Comparison of ENCODE assay signal across 17 cellular contexts in the genomic region with DNA sequence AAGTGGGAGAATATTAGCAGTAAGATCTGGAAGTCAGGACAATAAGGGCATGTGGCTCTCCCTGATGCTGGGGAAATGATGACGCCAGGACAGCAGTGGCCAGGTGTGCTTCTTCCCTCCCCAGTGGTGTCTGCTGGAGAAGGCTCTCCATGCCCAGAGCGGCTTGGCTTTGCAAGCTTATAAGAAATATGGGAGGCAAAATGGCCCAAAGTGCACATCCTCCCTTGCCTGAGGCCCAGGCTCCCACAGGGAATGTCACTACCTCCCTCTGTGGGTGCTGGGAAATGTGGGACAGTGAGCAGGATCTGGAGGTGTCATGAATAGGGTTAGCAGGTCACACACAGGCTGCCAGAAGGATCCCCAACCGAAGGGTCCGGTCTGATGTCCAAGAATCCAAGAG. TPM values are rescaled to one million over a fixed set of nuclear protein-coding genes. Genes with fewer than 3 reads are reported as not detected.
DNase-seq lines count a peak whose midpoint lies in the region; ATAC-seq and TF ChIP-seq lines count a peak whose summit lies in the region.
"Had no signal": no experiment of that assay in that cellular context is flagged by ENCODE, and none has a peak within 500 bp of the region (broad histone marks: within the 10 kb centered on the region; RNA-seq: fewer than 3 reads in every experiment).

No MANE protein-coding gene starts in this region.

- H2BK5ac ChIP-seq in mesenchymal stem cell (ENCODE audit: low read depth, low read length, poor library complexity, severe bottlenecking) = no peak overlapping the region

- no peaks in the 10 kb centered on the region for H3K4me1 ChIP-seq in colonic mucosa
- H3K4me1 ChIP-seq in mesenchymal stem cell (ENCODE audit: control insufficient read depth, insufficient read depth, low read depth, low read length) = peaks cover 44% of the 10 kb centered on the region
- H3K4me1 ChIP-seq in right lobe of liver = no peaks in the 10 kb centered on the region
- H3K4me1 ChIP-seq: BLaER1 treated with 17β-estradiol and CSF1 and Interleukin-3, amounts not matched to agents 10 nM and 100 nM had no signal

- 95% methylated on average over 4 of the region's 4 CpGs for WGBS in mesenchymal stem cell
- WGBS in right lobe of liver (ENCODE audit: insufficient coverage, low coverage, low lambda C conversion rate, missing lambda C conversion rate) = 100% methylated on average over 1 of the region's 4 CpGs

- CTCF ChIA-PET in activated CD8-positive, alpha-beta memory T cell treated with anti-CD3 and anti-CD28 coated beads, Interleukin-2, amount 10 ng/mL, durations not matched to agents 7 days and 5 days (lab: Charles Lee) = no interaction called here

- H3K14ac ChIP-seq in mesenchymal stem cell (ENCODE audit: low read length in 2 of 2) = no peak overlapping the region

- TF ChIP-seq CTCF in colonic mucosa (IDR thresholded peaks at IDR 0.05) (no peak), right lobe of liver (IDR thresholded peaks at IDR 0.05) (no peak)

- no peak overlapping the region for H3K23ac ChIP-seq in mesenchymal stem cell (ENCODE audit: low read length in 2 of 2)

- H3K4me2 ChIP-seq in mesenchymal stem cell (ENCODE audit: low read length, poor library complexity, severe bottlenecking) = no peak overlapping the region
- H3K4me2 ChIP-seq: BLaER1 treated with 17β-estradiol and CSF1 and Interleukin-3, amounts not matched to agents 10 nM and 100 nM had no signal

- no peak overlapping the region for H4K8ac ChIP-seq in mesenchymal stem cell (ENCODE audit: low read length)

- H2AFZ ChIP-seq in mesenchymal stem cell (ENCODE audit: low read depth, low read length) = no peak overlapping the region

- no peaks in the 10 kb centered on the region for H3K79me1 ChIP-seq in mesenchymal stem cell (replicated peaks; ENCODE audit: low read length, poor library complexity, severe bottlenecking)

- no peaks in the 10 kb centered on the region for H3K9me3 ChIP-seq in colonic mucosa
- peaks cover 6% of the 10 kb centered on the region for H3K9me3 ChIP-seq in mesenchymal stem cell (ENCODE audit: control insufficient read depth, low read length)
- H3K9me3 ChIP-seq in right lobe of liver = no peaks in the 10 kb centered on the region

- H3K4me3 ChIP-seq in colonic mucosa (no peak overlapping the region), mesenchymal stem cell (ENCODE audit: insufficient read depth in 1 of 2, low read depth in 1 of 2, low read length in 2 of 2) (no peak overlapping the region), right lobe of liver (no peak overlapping the region)
- H3K4me3 ChIP-seq: BLaER1 treated with 17β-estradiol and CSF1 and Interleukin-3, amounts not matched to agents 10 nM and 100 nM had no signal

- H3K36me3 ChIP-seq in colonic mucosa (no peaks in the 10 kb centered on the region), mesenchymal stem cell (ENCODE audit: control insufficient read depth in 1 of 2, insufficient read depth in 2 of 2, low read depth in 1 of 2, low read length in 2 of 2) (no peaks in the 10 kb centered on the region), right lobe of liver (no peaks in the 10 kb centered on the region)
- H3K36me3 ChIP-seq: BLaER1 treated with 17β-estradiol and CSF1 and Interleukin-3, amounts not matched to agents 10 nM and 100 nM had no signal

- no peak overlapping the region for H3K27ac ChIP-seq in colonic mucosa
- peak overlapping the region; percentile 12 for H3K27ac ChIP-seq in mesenchymal stem cell (ENCODE audit: low read length, poor library complexity, severe bottlenecking)
- no peak overlapping the region for H3K27ac ChIP-seq in right lobe of liver
- H3K27ac ChIP-seq: BLaER1 treated with 17β-estradiol and CSF1 and Interleukin-3, amounts not matched to agents 10 nM and 100 nM had no signal

- no peaks in the 10 kb centered on the region for H3K36me3 Mint-ChIP-seq in activated CD8-positive, alpha-beta memory T cell treated with anti-CD3 and anti-CD28 coated beads, Interleukin-2, amount 10 ng/mL, durations not matched to agents 7 days and 5 days
- H3K36me3 Mint-ChIP-seq: CD4-positive, CD25-positive, alpha-beta regulatory T cell had no signal

- no peak for TF ChIP-seq POLR2A in right lobe of liver (IDR thresholded peaks at IDR 0.05)

- no peak overlapping the region for H3K9ac ChIP-seq in colonic mucosa (ENCODE audit: low read depth in 2 of 2, low read length in 2 of 2)
- no peak overlapping the region for H3K9ac ChIP-seq in mesenchymal stem cell (ENCODE audit: low read length)
- H3K9ac ChIP-seq: BLaER1 treated with 17β-estradiol and CSF1 and Interleukin-3, amounts not matched to agents 10 nM and 100 nM had no signal

- intact Hi-C loops in colonic mucosa (cut with DNase I) (no loop called here), right lobe of liver (cut with DNase I) (no loop called here)

- H3K9me3 Mint-ChIP-seq in activated CD8-positive, alpha-beta memory T cell treated with anti-CD3 and anti-CD28 coated beads, Interleukin-2, amount 10 ng/mL, durations not matched to agents 7 days and 5 days (ENCODE audit: low read depth) = no peaks in the 10 kb centered on the region
- H3K9me3 Mint-ChIP-seq: CD4-positive, CD25-positive, alpha-beta regulatory T cell had no signal

- H2AK5ac ChIP-seq in mesenchymal stem cell (ENCODE audit: low read length, severe bottlenecking) = peak overlapping the region; percentile 79

- no peak overlapping the region for H3K4me3 Mint-ChIP-seq in activated CD8-positive, alpha-beta memory T cell treated with anti-CD3 and anti-CD28 coated beads, Interleukin-2, amount 10 ng/mL, durations not matched to agents 7 days and 5 days
- H3K4me3 Mint-ChIP-seq: CD4-positive, CD25-positive, alpha-beta regulatory T cell had no signal

- H3K27me3 Mint-ChIP-seq in activated CD8-positive, alpha-beta memory T cell treated with anti-CD3 and anti-CD28 coated beads, Interleukin-2, amount 10 ng/mL, durations not matched to agents 7 days and 5 days = peaks cover 20% of the 10 kb centered on the region

- peaks cover 3% of the 10 kb centered on the region for H3K4me1 Mint-ChIP-seq in activated CD8-positive, alpha-beta memory T cell treated with anti-CD3 and anti-CD28 coated beads, Interleukin-2, amount 10 ng/mL, durations not matched to agents 7 days and 5 days
- H3K4me1 Mint-ChIP-seq: CD4-positive, CD25-positive, alpha-beta regulatory T cell had no signal

- H4K91ac ChIP-seq in mesenchymal stem cell (ENCODE audit: low read length) = peak overlapping the region; percentile 5

- H2BK15ac ChIP-seq in mesenchymal stem cell (ENCODE audit: low read depth, poor library complexity, severe bottlenecking) = no peak overlapping the region

- no peak for ATAC-seq in activated CD8-positive, alpha-beta memory T cell treated with anti-CD3 and anti-CD28 coated beads, Interleukin-2, amount 10 ng/mL, durations not matched to agents 7 days and 5 days
- no peak for ATAC-seq in right lobe of liver

- peak overlapping the region in 1 of 2 experiments; percentile 60 for H2BK12ac ChIP-seq in mesenchymal stem cell (ENCODE audit: low read length in 2 of 2)

- peak overlapping the region in 1 of 2 experiments; percentile 61 for H3K18ac ChIP-seq in mesenchymal stem cell (ENCODE audit: low read depth in 1 of 2, low read length in 2 of 2)

- H3K27ac Mint-ChIP-seq in activated CD8-positive, alpha-beta memory T cell treated with anti-CD3 and anti-CD28 coated beads, Interleukin-2, amount 10 ng/mL, durations not matched to agents 7 days and 5 days = no peak overlapping the region

- H2BK120ac ChIP-seq in mesenchymal stem cell (ENCODE audit: low read depth, low read length) = no peak overlapping the region

- H3K4ac ChIP-seq in mesenchymal stem cell (ENCODE audit: low read depth in 1 of 2, low read length in 2 of 2) = no peak overlapping the region

- peak; percentile 26 for DNase-seq in activated CD8-positive, alpha-beta memory T cell treated with anti-CD3 and anti-CD28 coated beads, Interleukin-2, amount 10 ng/mL, durations not matched to agents 7 days and 5 days
- DNase-seq in activated CD8-positive, alpha-beta memory T cell treated with anti-CD3 and anti-CD28 coated beads, Interleukin-2, amount 50 U/mL, for 4 hours = no peak
- peak; percentile 4 for DNase-seq in colonic mucosa
- DNase-seq in mesenchymal stem cell = no peak
- DNase-seq in NCI-H524 treated with DMSO at 0.1 percent for 48 hours (lab: John Stamatoyannopoulos, UW) = no peak
- no peak for DNase-seq in NOMO-1 (lab: John Stamatoyannopoulos, UW; ENCODE audit: unreplicated experiment in 2 of 2)
- DNase-seq in NCI-H774 (lab: John Stamatoyannopoulos, UW) = no peak
- DNase-seq in right lobe of liver = no peak
- DNase-seq: 8988T; ACHN; CD4-positive, CD25-positive, alpha-beta regulatory T cell; DND-41; GF-D8; HCEC 1CT had no signal

- H3K27me3 ChIP-seq in colonic mucosa (no peaks in the 10 kb centered on the region), mesenchymal stem cell (ENCODE audit: control insufficient read depth in 1 of 2, insufficient read depth in 1 of 2, low read length in 2 of 2) (no peaks in the 10 kb centered on the region), right lobe of liver (no peaks in the 10 kb centered on the region)
- H3K27me3 ChIP-seq: BLaER1 treated with 17β-estradiol and CSF1 and Interleukin-3, amounts not matched to agents 10 nM and 100 nM had no signal

RNA-seq across cellular contexts. Expression of a gene that starts 17.1 kb away (rescaled TPM):
- total RNA-seq in activated CD8-positive, alpha-beta memory T cell treated with anti-CD3 and anti-CD28 coated beads, Interleukin-2, amount 10 ng/mL, durations not matched to agents 7 days and 5 days = under 1 TPM in 1 of 2 experiments, not detected in 1; 0.12 TPM
- total RNA-seq in colonic mucosa (1 to 10 TPM; 1.3 to 4.1 TPM), right lobe of liver (not detected)
- polyA plus RNA-seq in mesenchymal stem cell (2013, experiment 1 of 2) = 0.17 TPM
- 0.16 TPM for polyA plus RNA-seq in mesenchymal stem cell (2013, experiment 2 of 2)
- total RNA-seq: CD4-positive, CD25-positive, alpha-beta regulatory T cell had no signal
- polyA plus RNA-seq: CD4-positive, CD25-positive, alpha-beta regulatory T cell had no signal

RNA-seq across cellular contexts. Expression of a gene that starts 53.0 kb away (rescaled TPM):
- total RNA-seq in activated CD8-positive, alpha-beta memory T cell treated with anti-CD3 and anti-CD28 coated beads, Interleukin-2, amount 10 ng/mL, durations not matched to agents 7 days and 5 days = not detected
- not detected for total RNA-seq in colonic mucosa
- polyA plus RNA-seq in mesenchymal stem cell (2013, experiment 1 of 2) = 0.01 TPM
- polyA plus RNA-seq in mesenchymal stem cell (2013, experiment 2 of 2) = 0.01 TPM
- not detected for total RNA-seq in right lobe of liver
- total RNA-seq: CD4-positive, CD25-positive, alpha-beta regulatory T cell; H4; HT1080 had no signal
- polyA plus RNA-seq: CD4-positive, CD25-positive, alpha-beta regulatory T cell had no signal

Comparison
In these comparisons a context has a peak if more than half of its experiments do, and no peak if none do; other contexts are left out.
1. DNase-seq: peak in activated CD8-positive, alpha-beta memory T cell treated with anti-CD3 and anti-CD28 coated beads, Interleukin-2, amount 10 ng/mL, durations not matched to agents 7 days and 5 days (single experiment) and colonic mucosa (single experiment); none in activated CD8-positive, alpha-beta memory T cell treated with anti-CD3 and anti-CD28 coated beads, Interleukin-2, amount 50 U/mL, for 4 hours (single experiment), mesenchymal stem cell (single experiment), NCI-H524 treated with DMSO at 0.1 percent for 48 hours (single experiment), NOMO-1 (0 of 2), NCI-H774 (single experiment) and right lobe of liver (0 of 3).